Comparison of ENCODE assay signal across 13 cellular contexts in genomic region chr14:96086032-96086431, GRCh38. TPM values are rescaled to one million over a fixed set of nuclear protein-coding genes. Genes with fewer than 3 reads are reported as not detected.
DNase-seq lines count a peak whose midpoint lies in the region; ATAC-seq and TF ChIP-seq lines count a peak whose summit lies in the region.
"Had no signal": no experiment of that assay in that cellular context is flagged by ENCODE, and none has a peak within 500 bp of the region (broad histone marks: within the 10 kb centered on the region; RNA-seq: fewer than 3 reads in every experiment).

No MANE protein-coding gene starts in this region.

- H3K4me3 ChIP-seq in RWPE2 (ENCODE audit: severe bottlenecking) (no peak overlapping the region), fibroblast of mammary gland (ENCODE audit: control insufficient read depth, low read depth, low read length) (no peak overlapping the region), retinal pigment epithelial cell (ENCODE audit: low read length) (no peak overlapping the region), thyroid gland (replicated peaks in 1 of 3) (no peak overlapping the region)

- H3K4me1 ChIP-seq in RWPE2 (ENCODE audit: insufficient read depth, poor library complexity, severe bottlenecking) (peaks cover 20% of the 10 kb centered on the region), thyroid gland (peaks cover 11 to 12% of the 10 kb centered on the region in 2 donors)

- DNase-seq in Daoy (ENCODE audit: low read depth) (peak; percentile 89), RWPE2 (ENCODE audit: low spot score) (peak; percentile 90), fibroblast of mammary gland (ENCODE audit: low read depth) (peak; percentile 79), retinal pigment epithelial cell (ENCODE audit: low read depth) (peak; percentile 48), thyroid gland (no peak), NCI-H2196 (lab: John Stamatoyannopoulos, UW; ENCODE audit: unreplicated experiment) (no peak), NCI-H146 treated with DMSO at 0.1 percent for 48 hours (lab: John Stamatoyannopoulos, UW; ENCODE audit: unreplicated experiment) (no peak)
- DNase-seq: activated CD4-positive, alpha-beta T cell treated with anti-CD3 and anti-CD28 coated beads, Interleukin-2, amount 50 U/mL, for 4 hours; NCI-H1092 treated with DMSO at 0.1 percent for 48 hours; NCI-H82; small intestine had no signal

- H3K9me3 ChIP-seq in RWPE2 (ENCODE audit: severe bottlenecking) (no peaks in the 10 kb centered on the region), thyroid gland (no peaks in the 10 kb centered on the region)

- H3K27ac ChIP-seq in RWPE2 (ENCODE audit: poor library complexity, severe bottlenecking) (no peak overlapping the region), thyroid gland (no peak overlapping the region)
- H3K27ac ChIP-seq: HL-60 had no signal

- TF ChIP-seq POLR2A in thyroid gland (IDR thresholded peaks at IDR 0.05) = no peak

- ATAC-seq in RWPE2 (ENCODE audit: low read depth) (peak; percentile 70), HG02642 (IDR thresholded peaks at IDR 0.05; ENCODE audit: poor library complexity, unreplicated experiment) (no peak)

- no peak for TF ChIP-seq CTCF in RWPE2 (IDR thresholded peaks at IDR 0.05; ENCODE audit: poor library complexity, severe bottlenecking)
- no peak for TF ChIP-seq CTCF in fibroblast of mammary gland (conservative IDR thresholded peaks at IDR 0.05; ENCODE audit: control insufficient read depth, insufficient read depth, low read depth, low read length)
- no peak for TF ChIP-seq CTCF in retinal pigment epithelial cell (conservative IDR thresholded peaks at IDR 0.05; ENCODE audit: low read depth, low read length)
- no peak for TF ChIP-seq CTCF in thyroid gland (IDR thresholded peaks at IDR 0.05)

- peaks cover 5% of the 10 kb centered on the region for H3K27me3 ChIP-seq in RWPE2 (ENCODE audit: insufficient read depth, poor library complexity, severe bottlenecking)
- no peaks in the 10 kb centered on the region for H3K27me3 ChIP-seq in thyroid gland

- 77 to 89% methylated on average over 3 of the region's 3 CpGs for WGBS in thyroid gland, 2 donors

- H3K36me3 ChIP-seq in RWPE2 (ENCODE audit: low read depth) (no peaks in the 10 kb centered on the region), thyroid gland (no peaks in the 10 kb centered on the region)

- intact Hi-C loops in thyroid gland (cut with DNase I) = no loop called here

RNA-seq across cellular contexts. Expression of gene C14orf132, which starts 46.9 kb away (rescaled TPM):
- 3.7 and 5.9 TPM in 2 replicates for total RNA-seq in Daoy (2014; rRNA removed; shearing (Covaris generic))
- 1 to 10 TPM; 2.7 to 3.7 (median 3.0) TPM for total RNA-seq in thyroid gland

Comparison
In these comparisons a context has a peak if more than half of its experiments do, and no peak if none do; other contexts are left out.
1. DNase-seq: peak in Daoy (single experiment), RWPE2 (single experiment), fibroblast of mammary gland (single experiment) and retinal pigment epithelial cell (single experiment); none in thyroid gland (0 of 2), NCI-H2196 (single experiment) and NCI-H146 treated with DMSO at 0.1 percent for 48 hours (single experiment).